1 cellular context compared by ENCODE assay signal in the genomic region with DNA sequence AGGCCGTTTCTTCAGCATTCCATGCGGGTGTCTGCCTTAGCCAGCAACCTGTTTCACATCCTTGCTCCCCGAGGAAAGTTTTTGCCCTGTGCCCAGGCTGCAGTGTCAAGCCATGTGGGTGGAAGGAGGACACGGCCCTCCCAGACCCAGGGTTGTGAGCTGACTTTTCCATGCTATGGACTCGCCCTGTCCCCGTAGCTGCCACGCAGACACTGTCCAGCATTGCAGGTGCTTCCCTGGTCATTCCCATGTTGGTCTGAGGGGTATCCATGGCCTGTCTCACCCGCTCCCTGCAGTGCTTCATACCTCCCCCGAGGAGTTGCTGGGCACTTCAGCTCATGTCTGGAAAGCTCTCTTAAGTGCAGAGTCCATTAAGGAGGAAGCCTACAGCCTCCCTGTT.
TF ChIP-seq lines count a peak whose summit lies in the region.

No MANE protein-coding gene starts in this region.

TF ChIP-seq in HepG2, 621 proteins besides CTCF, POLR2A, EP300 and RAD21:
- TF ChIP-seq HOXA7 (CRISPR knock-in tag; IDR thresholded peaks at IDR 0.05) (no peak), ZSCAN12 (CRISPR knock-in tag; IDR thresholded peaks at IDR 0.05) (no peak), HDAC2 (CRISPR knock-in tag; IDR thresholded peaks at IDR 0.05) (no peak), ZNF780A (CRISPR knock-in tag; IDR thresholded peaks at IDR 0.05) (no peak), KAT7 (CRISPR knock-in tag; IDR thresholded peaks at IDR 0.05; ENCODE audit: borderline replicate concordance) (0 out of 2 replicates have a peak, but pooled peaks have one; percentile 42), ZNF205 (CRISPR knock-in tag; IDR thresholded peaks at IDR 0.05) (0 out of 2 replicates have a peak, but pooled peaks have one; percentile 17), ZNF251 (CRISPR knock-in tag; IDR thresholded peaks at IDR 0.05) (no peak), MIER2 (CRISPR knock-in tag; IDR thresholded peaks at IDR 0.05) (peak; percentile 25; the same call in 1 of the 2 replicates), ZNF788 (CRISPR knock-in tag; IDR thresholded peaks at IDR 0.05; ENCODE audit: borderline replicate concordance) (0 out of 2 replicates have a peak, but pooled peaks have one; percentile 25), MYC (CRISPR knock-in tag; IDR thresholded peaks at IDR 0.05; ENCODE audit: borderline replicate concordance) (0 out of 2 replicates have a peak, but pooled peaks have one; percentile 16), HDAC6 (IDR thresholded peaks at IDR 0.05; ENCODE audit: low read depth, low read length) (no peak)
- TF ChIP-seq, protein P1, sequence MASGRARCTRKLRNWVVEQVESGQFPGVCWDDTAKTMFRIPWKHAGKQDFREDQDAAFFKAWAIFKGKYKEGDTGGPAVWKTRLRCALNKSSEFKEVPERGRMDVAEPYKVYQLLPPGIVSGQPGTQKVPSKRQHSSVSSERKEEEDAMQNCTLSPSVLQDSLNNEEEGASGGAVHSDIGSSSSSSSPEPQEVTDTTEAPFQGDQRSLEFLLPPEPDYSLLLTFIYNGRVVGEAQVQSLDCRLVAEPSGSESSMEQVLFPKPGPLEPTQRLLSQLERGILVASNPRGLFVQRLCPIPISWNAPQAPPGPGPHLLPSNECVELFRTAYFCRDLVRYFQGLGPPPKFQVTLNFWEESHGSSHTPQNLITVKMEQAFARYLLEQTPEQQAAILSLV (CRISPR knock-in tag; IDR thresholded peaks at IDR 0.05; ENCODE audit: borderline replicate concordance), result 0 out of 2 replicates have a peak, but pooled peaks have one; percentile 55
- TF ChIP-seq, protein P2, sequence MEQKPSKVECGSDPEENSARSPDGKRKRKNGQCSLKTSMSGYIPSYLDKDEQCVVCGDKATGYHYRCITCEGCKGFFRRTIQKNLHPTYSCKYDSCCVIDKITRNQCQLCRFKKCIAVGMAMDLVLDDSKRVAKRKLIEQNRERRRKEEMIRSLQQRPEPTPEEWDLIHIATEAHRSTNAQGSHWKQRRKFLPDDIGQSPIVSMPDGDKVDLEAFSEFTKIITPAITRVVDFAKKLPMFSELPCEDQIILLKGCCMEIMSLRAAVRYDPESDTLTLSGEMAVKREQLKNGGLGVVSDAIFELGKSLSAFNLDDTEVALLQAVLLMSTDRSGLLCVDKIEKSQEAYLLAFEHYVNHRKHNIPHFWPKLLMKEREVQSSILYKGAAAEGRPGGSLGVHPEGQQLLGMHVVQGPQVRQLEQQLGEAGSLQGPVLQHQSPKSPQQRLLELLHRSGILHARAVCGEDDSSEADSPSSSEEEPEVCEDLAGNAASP (CRISPR knock-in tag; IDR thresholded peaks at IDR 0.05; ENCODE audit: borderline replicate concordance), result 0 out of 2 replicates have a peak, but pooled peaks have one; percentile 14
- TF ChIP-seq, protein P3, sequence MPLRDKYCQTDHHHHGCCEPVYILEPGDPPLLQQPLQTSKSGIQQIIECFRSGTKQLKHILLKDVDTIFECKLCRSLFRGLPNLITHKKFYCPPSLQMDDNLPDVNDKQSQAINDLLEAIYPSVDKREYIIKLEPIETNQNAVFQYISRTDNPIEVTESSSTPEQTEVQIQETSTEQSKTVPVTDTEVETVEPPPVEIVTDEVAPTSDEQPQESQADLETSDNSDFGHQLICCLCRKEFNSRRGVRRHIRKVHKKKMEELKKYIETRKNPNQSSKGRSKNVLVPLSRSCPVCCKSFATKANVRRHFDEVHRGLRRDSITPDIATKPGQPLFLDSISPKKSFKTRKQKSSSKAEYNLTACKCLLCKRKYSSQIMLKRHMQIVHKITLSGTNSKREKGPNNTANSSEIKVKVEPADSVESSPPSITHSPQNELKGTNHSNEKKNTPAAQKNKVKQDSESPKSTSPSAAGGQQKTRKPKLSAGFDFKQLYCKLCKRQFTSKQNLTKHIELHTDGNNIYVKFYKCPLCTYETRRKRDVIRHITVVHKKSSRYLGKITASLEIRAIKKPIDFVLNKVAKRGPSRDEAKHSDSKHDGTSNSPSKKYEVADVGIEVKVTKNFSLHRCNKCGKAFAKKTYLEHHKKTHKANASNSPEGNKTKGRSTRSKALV (CRISPR knock-in tag; IDR thresholded peaks at IDR 0.05), result no peak
